Comparison of ENCODE assay signal across 23 cellular contexts in genomic region chr3:169495569-169495968, GRCh38.
"Had no signal": no experiment of that assay in that cellular context is flagged by ENCODE, and none has a peak within 500 bp of the region (broad histone marks: within the 10 kb centered on the region; RNA-seq: fewer than 3 reads in every experiment).

No MANE protein-coding gene starts in this region.

- ATAC-seq: naive thymus-derived CD4-positive, alpha-beta T cell; natural killer cell; psoas muscle; stimulated activated effector memory CD8-positive, alpha-beta T cell treated with anti-CD3 and anti-CD28 coated beads, Interleukin-12 subunit alpha, Interleukin-12 subunit beta, amount 100 ng/mL, for 72 hours; stimulated activated naive CD8-positive, alpha-beta T cell treated with anti-CD3 and anti-CD28 coated beads, Interleukin-15, amount 100 ng/mL, for 72 hours; stimulated activated naive CD8-positive, alpha-beta T cell treated with anti-CD3 and anti-CD28 coated beads, Interleukin-15, Interleukin-2, amounts not matched to agents 100 U/mL and 50 U/mL, for 24 hours; upper lobe of right lung had no signal

- DNase-seq: naive thymus-derived CD4-positive, alpha-beta T cell; natural killer cell; occipital lobe; ovary; posterior cingulate gyrus; psoas muscle; retina; right lobe of liver; sigmoid colon; stimulated activated CD4-positive, alpha-beta T cell treated with anti-CD3 and anti-CD28 coated beads, Interleukin-15, amount 100 ng/mL, for 24 hours; stimulated activated CD4-positive, alpha-beta T cell treated with anti-CD3 and anti-CD28 coated beads, Interleukin-2, amount 100 ng/mL, for 24 hours; stimulated activated CD4-positive, alpha-beta T cell treated with anti-CD3 and anti-CD28 coated beads, Interleukin-2, amount 100 ng/mL, for 48 hours; stimulated activated CD4-positive, alpha-beta T cell treated with anti-CD3 and anti-CD28 coated beads, Interleukin-4, amount 100 ng/mL, for 24 hours; stimulated activated naive CD4-positive, alpha-beta T cell; stimulated activated naive CD8-positive, alpha-beta T cell treated with anti-CD3 and anti-CD28 coated beads, Interleukin-15, amount 100 ng/mL, for 72 hours; stimulated activated naive CD8-positive, alpha-beta T cell treated with anti-CD3 and anti-CD28 coated beads, Interleukin-15, Interleukin-2, amounts not matched to agents 100 U/mL and 50 U/mL, for 24 hours; substantia nigra; testis; tibial artery; transverse colon; upper lobe of right lung; uterus had no signal
